Comparison of ENCODE assay signal across 10 cellular contexts in the genomic region with DNA sequence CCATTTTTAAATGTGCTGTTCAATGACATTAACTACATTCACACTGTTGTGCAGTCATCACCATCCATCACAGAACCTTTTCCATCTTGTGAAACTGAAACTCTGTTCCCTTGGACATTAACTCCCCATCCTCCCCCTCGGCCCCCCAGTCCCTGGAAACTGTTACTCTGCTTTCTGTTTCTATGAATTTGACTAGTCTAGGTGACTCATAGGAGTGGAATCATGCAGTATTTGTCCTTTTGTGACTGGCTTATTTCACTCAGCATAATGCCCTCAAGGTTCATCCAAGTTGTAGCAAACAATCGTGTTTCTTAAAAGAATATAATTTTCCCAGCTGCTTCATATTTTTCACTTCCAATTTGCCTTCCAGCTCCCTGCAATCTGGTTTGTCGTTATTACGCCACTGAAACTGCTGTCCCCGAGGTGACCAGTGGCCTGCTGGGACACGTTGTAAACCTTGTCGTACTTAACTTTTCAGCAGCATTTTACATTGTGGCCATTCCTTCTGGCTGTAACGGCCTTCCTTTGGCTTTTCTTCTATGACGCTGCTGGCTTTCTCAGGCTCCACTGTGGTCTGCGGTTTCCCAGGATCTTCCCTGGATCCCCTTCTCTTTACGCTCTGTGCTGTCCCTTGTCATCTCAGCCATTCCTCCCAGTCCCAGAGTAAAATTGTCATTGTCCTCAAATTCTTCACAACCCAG.
A peak's percentile ranks its signal among the peaks of the same experiment; 100 is the strongest.
DNase-seq lines count a peak whose midpoint lies in the region; ATAC-seq and TF ChIP-seq lines count a peak whose summit lies in the region.
"Had no signal": no experiment of that assay in that cellular context is flagged by ENCODE, and none has a peak within 500 bp of the region (broad histone marks: within the 10 kb centered on the region; RNA-seq: fewer than 3 reads in every experiment).

No MANE protein-coding gene starts in this region.

- no peak for ATAC-seq in HG03159 (IDR thresholded peaks at IDR 0.05; ENCODE audit: unreplicated experiment)
- no peak for ATAC-seq in CD4-positive, alpha-beta T cell (ENCODE audit: poor library complexity)

- H3K27ac ChIP-seq in ACC112 (ENCODE audit: low read depth, low read length) (peak overlapping the region; percentile 96), RWPE1 (peak overlapping the region; percentile 77), epithelial cell of prostate (peak overlapping the region; percentile 78)
- no peak overlapping the region for H3K27ac ChIP-seq in CD4-positive, alpha-beta T cell (ENCODE audit: low read depth, low read length)

- POLR2A ChIA-PET in RWPE1 (lab: Yijun Ruan, JAX; ENCODE audit: low non-redundant PET): no interaction called here
- POLR2A ChIA-PET in CD4-positive, alpha-beta T cell (lab: Charles Lee): no interaction called here

- peak overlapping the region; percentile 47 for H2AFZ ChIP-seq in ACC112 (ENCODE audit: low read length, unreplicated experiment)

- no peak overlapping the region for H3K4me3 Mint-ChIP-seq in CD4-positive, alpha-beta T cell
- H3K4me3 Mint-ChIP-seq in type B pancreatic cell: no peak overlapping the region

- peaks cover 59% of the 10 kb centered on the region for H3K4me1 ChIP-seq in ACC112 (ENCODE audit: control insufficient read depth, insufficient read depth, low read length, unreplicated experiment)

- no peaks in the 10 kb centered on the region for H3K9me3 ChIP-seq in CD4-positive, alpha-beta T cell (ENCODE audit: control insufficient read depth, low read length)

- no peaks in the 10 kb centered on the region for H3K9me3 Mint-ChIP-seq in CD4-positive, alpha-beta T cell
- no peaks in the 10 kb centered on the region for H3K9me3 Mint-ChIP-seq in type B pancreatic cell

- intact Hi-C loops in posterior vena cava (cut with DNase I): loop anchor here (5.0 to 10.0 kb wide), 2 partner anchors 133 to 505 kb away; a partner anchor contains a TSS
- intact Hi-C loops in CD4-positive, alpha-beta T cell (cut with DNase I, micrococcal nuclease): loop anchor here in 1 of 2 experiments (10.0 kb wide), 1 partner anchor 85 kb away; no protein-coding TSS in a partner anchor

- no peak for TF ChIP-seq CTCF in RWPE1 (conservative IDR thresholded peaks at IDR 0.05; ENCODE audit: low read depth)
- no peak for TF ChIP-seq CTCF in CD4-positive, alpha-beta T cell (IDR thresholded peaks at IDR 0.05)
- no peak for TF ChIP-seq CTCF in type B pancreatic cell (conservative IDR thresholded peaks at IDR 0.05)

- H3K36me3 ChIP-seq in ACC112 (ENCODE audit: insufficient read depth, low read length): no peaks in the 10 kb centered on the region

- H3K4me3 ChIP-seq in ACC112 (ENCODE audit: low read depth, low read length): peak overlapping the region; percentile 53

- no peaks in the 10 kb centered on the region for H3K27me3 Mint-ChIP-seq in CD4-positive, alpha-beta T cell
- H3K27me3 Mint-ChIP-seq in type B pancreatic cell: no peaks in the 10 kb centered on the region

- no peaks in the 10 kb centered on the region for H3K27me3 ChIP-seq in ACC112 (ENCODE audit: insufficient read depth, low read length)
- H3K27me3 ChIP-seq in CD4-positive, alpha-beta T cell (ENCODE audit: control insufficient read depth, insufficient read depth, low read length): no peaks in the 10 kb centered on the region

- DNase-seq in RWPE1 (ENCODE audit: low spot score) (peak; percentile 58), epithelial cell of prostate (ENCODE audit: low read depth, low spot score) (no peak), posterior vena cava (ENCODE audit: low spot score) (peak; percentile 90), HK-2 (ENCODE audit: unreplicated experiment) (no peak), type B pancreatic cell (ENCODE audit: extremely low spot score, unreplicated experiment) (no peak)
- DNase-seq in CD4-positive, alpha-beta T cell: no peak
- DNase-seq: DND-41, NCI-H1436 treated with DMSO at 0.1 percent for 48 hours had no signal

- peaks cover 4% of the 10 kb centered on the region for H3K4me1 Mint-ChIP-seq in CD4-positive, alpha-beta T cell (ENCODE audit: low read depth)
- peaks cover 8% of the 10 kb centered on the region for H3K4me1 Mint-ChIP-seq in type B pancreatic cell (ENCODE audit: unreplicated experiment)

- CTCF ChIA-PET in RWPE1 (lab: Yijun Ruan, JAX): interaction anchor here (0.7 kb wide), 2 partner anchors 298 to 726 kb away, joined by 3 read pairs; no protein-coding TSS in a partner anchor
- CTCF ChIA-PET in CD4-positive, alpha-beta T cell (lab: Charles Lee): no interaction called here

- peaks cover 25% of the 10 kb centered on the region for H3K36me3 Mint-ChIP-seq in CD4-positive, alpha-beta T cell (ENCODE audit: low read depth)
- H3K36me3 Mint-ChIP-seq in type B pancreatic cell: peaks cover 11% of the 10 kb centered on the region

- H3K79me2 ChIP-seq in ACC112 (ENCODE audit: control insufficient read depth, insufficient read depth, low read length, unreplicated experiment): peaks cover 9% of the 10 kb centered on the region

- no peak overlapping the region for H3K27ac Mint-ChIP-seq in CD4-positive, alpha-beta T cell
- no peak overlapping the region for H3K27ac Mint-ChIP-seq in type B pancreatic cell

Comparison
In these comparisons a context has a peak if more than half of its experiments do, and no peak if none do; other contexts are left out.
1. DNase-seq: peak in RWPE1 (single experiment) and posterior vena cava (single experiment); none in epithelial cell of prostate (single experiment), HK-2 (single experiment), CD4-positive, alpha-beta T cell (0 of 10) and type B pancreatic cell (single experiment).